In genomic region chr2:65430515-65431416, GRCh38 we compare ENCODE assay signal across 8 cellular contexts. TPM values are rescaled to one million over a fixed set of nuclear protein-coding genes. Genes with fewer than 3 reads are reported as not detected.
A peak's percentile ranks its signal among the peaks of the same experiment; 100 is the strongest.
DNase-seq lines count a peak whose midpoint lies in the region; ATAC-seq and TF ChIP-seq lines count a peak whose summit lies in the region.

No MANE protein-coding gene starts in this region.

- no peaks in the 10 kb centered on the region for H3K9me3 ChIP-seq in CD4-positive, CD25-positive, alpha-beta regulatory T cell (ENCODE audit: control insufficient read depth in 2 of 2, low read length in 2 of 2)
- H3K9me3 ChIP-seq in OCI-LY1 (ENCODE audit: low read length) (no peaks in the 10 kb centered on the region), fibroblast of lung (ENCODE audit: control insufficient read depth, insufficient read depth, low read depth, low read length) (no peaks in the 10 kb centered on the region)
- no peaks in the 10 kb centered on the region for H3K9me3 ChIP-seq in naive thymus-derived CD4-positive, alpha-beta T cell (ENCODE audit: control insufficient read depth in 2 of 3, low read length in 3 of 3)

- H3K4me1 Mint-ChIP-seq in CD4-positive, CD25-positive, alpha-beta regulatory T cell, result peaks cover 0 to 21% (median 12%) of the 10 kb centered on the region in 4 donors
- H3K4me1 Mint-ChIP-seq in activated T-cell treated with anti-CD3 and anti-CD28 coated beads, Interleukin-2, amount 50 U/mL, for 4 hours (ENCODE audit: low read depth), result peaks cover 5% of the 10 kb centered on the region
- peaks cover 0 to 22% (median 6%) of the 10 kb centered on the region in 7 donors for H3K4me1 Mint-ChIP-seq in naive thymus-derived CD4-positive, alpha-beta T cell
- peaks cover 20% of the 10 kb centered on the region for H3K4me1 Mint-ChIP-seq in stimulated activated naive CD8-positive, alpha-beta T cell treated with anti-CD3 and anti-CD28 coated beads, Interleukin-15, Interleukin-2, amounts not matched to agents 100 ng/mL and 50 ng/mL, for 24 hours (ENCODE audit: low read depth)

- peak overlapping the region; percentile 32 for H3K4me3 ChIP-seq in CD4-positive, CD25-positive, alpha-beta regulatory T cell (ENCODE audit: low read depth, low read length)
- H3K4me3 ChIP-seq in OCI-LY1 (ENCODE audit: low read depth, low read length, poor library complexity, severe bottlenecking) (peak overlapping the region; percentile 68), fibroblast of lung (replicated peaks in 1 of 4; ENCODE audit: control extremely low read depth in 1 of 4, insufficient read depth in 1 of 4, low read depth in 3 of 4, low read length in 4 of 4) (peak overlapping the region; percentile 82 to 87 (median 84))
- H3K4me3 ChIP-seq in naive thymus-derived CD4-positive, alpha-beta T cell (ENCODE audit: low read length), result peak overlapping the region; percentile 75

- intact Hi-C loops in naive thymus-derived CD4-positive, alpha-beta T cell (cut with micrococcal nuclease), result loop anchor here (1.0 to 10.0 kb wide), 16 partner anchors 10 to 1964 kb away; partner anchors contain the start of genes MDH1 (in 2 of the 2), SLC1A4 (in 2 of the 2), UGP2 (in 2 of the 2) and WDPCP (in 2 of the 2)

- H3K27me3 Mint-ChIP-seq in CD4-positive, CD25-positive, alpha-beta regulatory T cell, result peaks cover 30% of the 10 kb centered on the region
- H3K27me3 Mint-ChIP-seq in activated T-cell treated with anti-CD3 and anti-CD28 coated beads, Interleukin-2, amount 50 U/mL, for 4 hours (ENCODE audit: low read depth), result peaks cover 18% of the 10 kb centered on the region
- peaks cover 14 to 57% (median 20%) of the 10 kb centered on the region in 5 donors for H3K27me3 Mint-ChIP-seq in naive thymus-derived CD4-positive, alpha-beta T cell
- H3K27me3 Mint-ChIP-seq in stimulated activated naive CD8-positive, alpha-beta T cell treated with anti-CD3 and anti-CD28 coated beads, Interleukin-15, Interleukin-2, amounts not matched to agents 100 ng/mL and 50 ng/mL, for 24 hours, result peaks cover 55% of the 10 kb centered on the region

- H3K9ac ChIP-seq in OCI-LY1 (ENCODE audit: low read length) (peak overlapping the region; percentile 66), fibroblast of lung (ENCODE audit: insufficient read depth, low read length) (peak overlapping the region; percentile 89)

- CTCF ChIA-PET in naive thymus-derived CD4-positive, alpha-beta T cell (lab: Charles Lee), result no interaction called here

- H3K27ac ChIP-seq in CD4-positive, CD25-positive, alpha-beta regulatory T cell (ENCODE audit: insufficient read depth, low read length, poor library complexity, severe bottlenecking), result no peak overlapping the region
- H3K27ac ChIP-seq in OCI-LY1 (ENCODE audit: low read depth, low read length, poor library complexity, severe bottlenecking) (no peak overlapping the region), fibroblast of lung (ENCODE audit: insufficient read depth, low read length) (peak overlapping the region; percentile 87)
- no peak overlapping the region for H3K27ac ChIP-seq in naive thymus-derived CD4-positive, alpha-beta T cell (ENCODE audit: low read depth, low read length)

- no peaks in the 10 kb centered on the region for H3K9me2 ChIP-seq in OCI-LY1 (ENCODE audit: low read depth, low read length)

- peak; percentile 45 to 89 (median 68) for DNase-seq in CD4-positive, CD25-positive, alpha-beta regulatory T cell
- DNase-seq in HuH-7 (ENCODE audit: low spot score), result peak; percentile 26
- DNase-seq in activated T-cell treated with anti-CD3 and anti-CD28 coated beads, Interleukin-2, amount 50 U/mL, for 4 hours, result peak; percentile 54
- peak; percentile 44 to 53 for DNase-seq in fibroblast of lung (ENCODE audit: low read depth in 2 of 2)
- peak; percentile 37 to 77 (median 67) for DNase-seq in naive thymus-derived CD4-positive, alpha-beta T cell

- H3K36me3 Mint-ChIP-seq in CD4-positive, CD25-positive, alpha-beta regulatory T cell, result no peaks in the 10 kb centered on the region
- H3K36me3 Mint-ChIP-seq in activated T-cell treated with anti-CD3 and anti-CD28 coated beads, Interleukin-2, amount 50 U/mL, for 4 hours (ENCODE audit: insufficient read depth), result no peaks in the 10 kb centered on the region
- H3K36me3 Mint-ChIP-seq in naive thymus-derived CD4-positive, alpha-beta T cell, result no peaks in the 10 kb centered on the region
- no peaks in the 10 kb centered on the region for H3K36me3 Mint-ChIP-seq in stimulated activated naive CD8-positive, alpha-beta T cell treated with anti-CD3 and anti-CD28 coated beads, Interleukin-15, Interleukin-2, amounts not matched to agents 100 ng/mL and 50 ng/mL, for 24 hours (ENCODE audit: low read depth)

- no peaks in the 10 kb centered on the region for H4K20me1 ChIP-seq in OCI-LY1 (ENCODE audit: insufficient read depth, low read length)
- H4K20me1 ChIP-seq in fibroblast of lung (ENCODE audit: control insufficient read depth, extremely low read depth, insufficient read depth, low read length), result peaks cover 2% of the 10 kb centered on the region

- ATAC-seq in CD4-positive, CD25-positive, alpha-beta regulatory T cell (ENCODE audit: low read depth in 2 of 2), result peak; percentile 75 to 78
- peak; percentile 26 for ATAC-seq in GM21390 (IDR thresholded peaks at IDR 0.05; ENCODE audit: unreplicated experiment)
- peak; percentile 67 to 68 for ATAC-seq in activated T-cell treated with anti-CD3 and anti-CD28 coated beads, Interleukin-2, amount 50 U/mL, for 4 hours
- ATAC-seq in naive thymus-derived CD4-positive, alpha-beta T cell, result peak; percentile 73

- peaks cover 11% of the 10 kb centered on the region for H3F3A ChIP-seq in OCI-LY1 (ENCODE audit: insufficient read depth, low read length)

- H3K4me3 Mint-ChIP-seq in CD4-positive, CD25-positive, alpha-beta regulatory T cell, result peak overlapping the region; percentile 90 to 97 (median 94)
- H3K4me3 Mint-ChIP-seq in activated T-cell treated with anti-CD3 and anti-CD28 coated beads, Interleukin-2, amount 50 U/mL, for 4 hours, result peak overlapping the region; percentile 90
- H3K4me3 Mint-ChIP-seq in naive thymus-derived CD4-positive, alpha-beta T cell, result peak overlapping the region; percentile 89 to 95 (median 90)
- peak overlapping the region; percentile 86 for H3K4me3 Mint-ChIP-seq in stimulated activated naive CD8-positive, alpha-beta T cell treated with anti-CD3 and anti-CD28 coated beads, Interleukin-15, Interleukin-2, amounts not matched to agents 100 ng/mL and 50 ng/mL, for 24 hours

- no peak overlapping the region for H3K27ac Mint-ChIP-seq in CD4-positive, CD25-positive, alpha-beta regulatory T cell
- peak overlapping the region in 7 of 9 donors; percentile 34 to 78 (median 63) for H3K27ac Mint-ChIP-seq in naive thymus-derived CD4-positive, alpha-beta T cell
- peak overlapping the region; percentile 40 for H3K27ac Mint-ChIP-seq in stimulated activated naive CD8-positive, alpha-beta T cell treated with anti-CD3 and anti-CD28 coated beads, Interleukin-15, Interleukin-2, amounts not matched to agents 100 ng/mL and 50 ng/mL, for 24 hours

- H3K36me3 ChIP-seq in CD4-positive, CD25-positive, alpha-beta regulatory T cell (ENCODE audit: control insufficient read depth, insufficient read depth, low read length), result no peaks in the 10 kb centered on the region
- H3K36me3 ChIP-seq in OCI-LY1 (ENCODE audit: insufficient read depth, low read length) (peaks cover 7% of the 10 kb centered on the region; the same call in 1 of the 2 replicates), fibroblast of lung (ENCODE audit: control insufficient read depth, insufficient read depth, low read length) (no peaks in the 10 kb centered on the region)
- no peaks in the 10 kb centered on the region for H3K36me3 ChIP-seq in naive thymus-derived CD4-positive, alpha-beta T cell (ENCODE audit: control insufficient read depth in 2 of 3, insufficient read depth in 3 of 3, low read length in 3 of 3)

- POLR2A ChIA-PET in naive thymus-derived CD4-positive, alpha-beta T cell (lab: Charles Lee), result no interaction called here

- peaks cover 44% of the 10 kb centered on the region for H3K79me2 ChIP-seq in OCI-LY1 (ENCODE audit: insufficient read depth, low read length)
- peaks cover 66% of the 10 kb centered on the region for H3K79me2 ChIP-seq in fibroblast of lung (ENCODE audit: control insufficient read depth, insufficient read depth, low read length)

- TF ChIP-seq CTCF in OCI-LY1 (IDR thresholded peaks at IDR 0.05; ENCODE audit: low read length) (no peak), fibroblast of lung (conservative IDR thresholded peaks at IDR 0.05 in 1 of 2, IDR thresholded peaks at IDR 0.05 in 1 of 2; ENCODE audit: low read depth in 1 of 2, low read length in 2 of 2) (no peak)

- H3K4me2 ChIP-seq in OCI-LY1 (ENCODE audit: low read length) (peak overlapping the region; percentile 64), fibroblast of lung (ENCODE audit: extremely low read depth, insufficient read depth, low read length) (peak overlapping the region; percentile 74)

- H2AFZ ChIP-seq in OCI-LY1 (ENCODE audit: low read length) (no peak overlapping the region), fibroblast of lung (ENCODE audit: low read length) (no peak overlapping the region)

- H3K27me3 ChIP-seq in CD4-positive, CD25-positive, alpha-beta regulatory T cell (ENCODE audit: control insufficient read depth, insufficient read depth, low read length), result peaks cover 9% of the 10 kb centered on the region
- H3K27me3 ChIP-seq in OCI-LY1 (ENCODE audit: insufficient read depth, low read length), result no peaks in the 10 kb centered on the region
- H3K27me3 ChIP-seq in fibroblast of lung (ENCODE audit: control insufficient read depth, insufficient read depth, low read length), result no peaks in the 10 kb centered on the region
- H3K27me3 ChIP-seq in naive thymus-derived CD4-positive, alpha-beta T cell (ENCODE audit: control insufficient read depth in 2 of 2, insufficient read depth in 2 of 2, low read length in 2 of 2), result peaks cover 0 to 15% of the 10 kb centered on the region in 2 donors

- H3K9me3 Mint-ChIP-seq in CD4-positive, CD25-positive, alpha-beta regulatory T cell, result no peaks in the 10 kb centered on the region
- no peaks in the 10 kb centered on the region for H3K9me3 Mint-ChIP-seq in activated T-cell treated with anti-CD3 and anti-CD28 coated beads, Interleukin-2, amount 50 U/mL, for 4 hours
- H3K9me3 Mint-ChIP-seq in naive thymus-derived CD4-positive, alpha-beta T cell, result peaks cover 0 to 2% (median 0%) of the 10 kb centered on the region in 11 donors
- H3K9me3 Mint-ChIP-seq in stimulated activated naive CD8-positive, alpha-beta T cell treated with anti-CD3 and anti-CD28 coated beads, Interleukin-15, Interleukin-2, amounts not matched to agents 100 ng/mL and 50 ng/mL, for 24 hours, result no peaks in the 10 kb centered on the region

- H3K4me1 ChIP-seq in CD4-positive, CD25-positive, alpha-beta regulatory T cell (ENCODE audit: control insufficient read depth, insufficient read depth, low read length, poor library complexity, severe bottlenecking), result peaks cover 24% of the 10 kb centered on the region
- peaks cover 50% of the 10 kb centered on the region for H3K4me1 ChIP-seq in OCI-LY1 (ENCODE audit: insufficient read depth, low read length, severe bottlenecking)
- H3K4me1 ChIP-seq in fibroblast of lung (ENCODE audit: control insufficient read depth, extremely low read depth, insufficient read depth, low read length), result peaks cover 2% of the 10 kb centered on the region
- peaks cover 6 to 8% of the 10 kb centered on the region in 2 donors for H3K4me1 ChIP-seq in naive thymus-derived CD4-positive, alpha-beta T cell (ENCODE audit: control insufficient read depth in 2 of 2, insufficient read depth in 2 of 2, low read length in 2 of 2)

RNA-seq across cellular contexts. Expression of gene SPRED2, which starts 1.6 kb away (rescaled TPM):
- total RNA-seq in CD4-positive, CD25-positive, alpha-beta regulatory T cell, result 6.3 TPM
- 1 to 10 TPM in 2 of 4 donors, under 1 TPM in 2; 0.23 to 1.2 (median 0.84) TPM for polyA plus RNA-seq in CD4-positive, CD25-positive, alpha-beta regulatory T cell
- 10 to 100 TPM; 10.4 to 11.0 (median 10.9) TPM for total RNA-seq in activated T-cell treated with anti-CD3 and anti-CD28 coated beads, Interleukin-2, amount 50 U/mL, for 4 hours
- 6.7 and 9.4 TPM in 2 replicates for total RNA-seq in fibroblast of lung
- 26.1 and 33.5 TPM in 2 replicates for polyA plus RNA-seq in fibroblast of lung
- 23.0 and 26.5 TPM in 2 replicates for polyA plus RNA-seq in fibroblast of lung (2012)
- 87.1 and 102 TPM in 2 replicates for polyA minus RNA-seq in fibroblast of lung (ENCODE audit: low replicate concordance)
- 1 to 10 TPM in 3 of 5 experiments, under 1 TPM in 2; 0.34 to 7.9 (median 1.7) TPM for total RNA-seq in naive thymus-derived CD4-positive, alpha-beta T cell
- polyA plus RNA-seq in naive thymus-derived CD4-positive, alpha-beta T cell, result under 1 TPM; 0.40 to 0.53 TPM

Comparison
In these comparisons a context has a peak if more than half of its experiments do, and no peak if none do; other contexts are left out.
1. ATAC-seq: peak in every context shown above with its lines; median percentile 76 in CD4-positive, CD25-positive, alpha-beta regulatory T cell; 73 in naive thymus-derived CD4-positive, alpha-beta T cell; 68 in activated T-cell treated with anti-CD3 and anti-CD28 coated beads, Interleukin-2, amount 50 U/mL, for 4 hours; 26 in GM21390.
2. H3K4me3 ChIP-seq: peak in every context shown above with its lines; median percentile 84 in fibroblast of lung; 75 in naive thymus-derived CD4-positive, alpha-beta T cell; 68 in OCI-LY1; 32 in CD4-positive, CD25-positive, alpha-beta regulatory T cell.
3. H3K27ac Mint-ChIP-seq: peak in naive thymus-derived CD4-positive, alpha-beta T cell (7 of 9) and stimulated activated naive CD8-positive, alpha-beta T cell treated with anti-CD3 and anti-CD28 coated beads, Interleukin-15, Interleukin-2, amounts not matched to agents 100 ng/mL and 50 ng/mL, for 24 hours (single experiment); none in CD4-positive, CD25-positive, alpha-beta regulatory T cell (0 of 3).
4. Peak in every context shown above with its lines, with median percentiles within 50 percentile points of each other: DNase-seq and H3K4me3 Mint-ChIP-seq.